Comparison of ENCODE assay signal across 9 cellular contexts in the genomic region with DNA sequence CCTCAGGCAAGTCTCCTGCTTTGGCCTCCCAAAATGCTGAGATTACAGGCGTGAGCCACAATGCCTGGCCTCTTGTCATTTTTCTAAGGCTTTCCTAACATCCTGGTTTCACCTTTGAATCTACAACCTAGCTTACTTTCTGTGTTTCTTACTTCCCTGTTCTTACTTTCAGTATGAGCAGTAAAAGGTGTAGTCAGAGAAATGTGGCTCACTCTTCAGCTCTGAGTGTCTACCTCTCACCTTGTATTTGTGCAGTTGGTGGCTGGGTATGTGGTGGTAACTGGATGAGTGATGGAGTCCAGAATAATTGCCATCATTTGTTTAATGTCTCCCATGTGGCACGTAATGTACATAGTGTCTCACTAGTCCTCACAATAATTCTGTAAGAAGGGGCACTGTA. TPM values are rescaled to one million over a fixed set of nuclear protein-coding genes. Genes with fewer than 3 reads are reported as not detected.
DNase-seq lines count a peak whose midpoint lies in the region; ATAC-seq and TF ChIP-seq lines count a peak whose summit lies in the region.
"Had no signal": no experiment of that assay in that cellular context is flagged by ENCODE, and none has a peak within 500 bp of the region (broad histone marks: within the 10 kb centered on the region; RNA-seq: fewer than 3 reads in every experiment).

No MANE protein-coding gene starts in this region.

- TF ChIP-seq CTCF in smooth muscle cell (IDR thresholded peaks at IDR 0.05; ENCODE audit: borderline replicate concordance, insufficient read depth, poor library complexity, severe bottlenecking) = no peak
- no peak for TF ChIP-seq CTCF in colonic mucosa (IDR thresholded peaks at IDR 0.05)

- ATAC-seq in GM21825 (IDR thresholded peaks at IDR 0.05; ENCODE audit: unreplicated experiment) (peak; percentile 99), HG03565 (IDR thresholded peaks at IDR 0.05; ENCODE audit: unreplicated experiment) (peak; percentile 94)

- H3K9me3 ChIP-seq in smooth muscle cell (replicated peaks; ENCODE audit: low read depth) (no peaks in the 10 kb centered on the region), colonic mucosa (no peaks in the 10 kb centered on the region)

- intact Hi-C loops in colonic mucosa (cut with DNase I) = no loop called here

- H3K79me2 ChIP-seq in smooth muscle cell (ENCODE audit: low read depth) = no peaks in the 10 kb centered on the region

- H3K4me3 ChIP-seq in smooth muscle cell (no peak overlapping the region), colonic mucosa (no peak overlapping the region)

- H3K27ac ChIP-seq in smooth muscle cell (ENCODE audit: low read depth) = no peak overlapping the region
- H3K27ac ChIP-seq in colonic mucosa = no peak overlapping the region

- no peak overlapping the region for H3K4me2 ChIP-seq in smooth muscle cell

- no peaks in the 10 kb centered on the region for H3F3A ChIP-seq in smooth muscle cell (ENCODE audit: low read depth)

- 88% methylated on average over 2 of the region's 2 CpGs for WGBS in smooth muscle cell (ENCODE audit: low lambda C conversion rate)

- H3K36me3 ChIP-seq in smooth muscle cell (ENCODE audit: low read depth) (no peaks in the 10 kb centered on the region), colonic mucosa (no peaks in the 10 kb centered on the region)

- peaks cover 7% of the 10 kb centered on the region for H3K27me3 ChIP-seq in smooth muscle cell (ENCODE audit: low read depth)
- no peaks in the 10 kb centered on the region for H3K27me3 ChIP-seq in colonic mucosa

- peak; percentile 53 for DNase-seq in activated CD4-positive, alpha-beta T cell treated with anti-CD3 and anti-CD28 coated beads for 48 hours
- DNase-seq in activated CD4-positive, alpha-beta T cell treated with anti-CD3 and anti-CD28 coated beads, Interleukin-2, amount 50 U/mL, for 4 hours = no peak
- DNase-seq in smooth muscle cell (lab: John Stamatoyannopoulos, UW; ENCODE audit: unreplicated experiment) (no peak), HCEC 1CT (no peak), ecto neural progenitor cell (ENCODE audit: low spot score) (no peak), colonic mucosa (no peak)
- DNase-seq: caudate nucleus had no signal

- H2AFZ ChIP-seq in smooth muscle cell (ENCODE audit: low read depth) = peak overlapping the region; percentile 0

- H4K20me1 ChIP-seq in smooth muscle cell (ENCODE audit: low read depth) = no peaks in the 10 kb centered on the region

- H3K4me1 ChIP-seq in smooth muscle cell (ENCODE audit: low read depth) = peaks cover 14% of the 10 kb centered on the region
- no peaks in the 10 kb centered on the region for H3K4me1 ChIP-seq in colonic mucosa

- H3K9ac ChIP-seq in smooth muscle cell (ENCODE audit: low read depth) (no peak overlapping the region), colonic mucosa (ENCODE audit: low read depth in 2 of 2, low read length in 2 of 2) (no peak overlapping the region)

RNA-seq across cellular contexts. Expression of gene CXCL11, which starts 19.1 kb away (rescaled TPM):
- total RNA-seq in smooth muscle cell (not detected in 2 replicates), colonic mucosa (not detected)
- not detected in 2 replicates for polyA plus RNA-seq in smooth muscle cell

RNA-seq across cellular contexts. Expression of gene ART3, which starts 19.5 kb away (rescaled TPM):
- total RNA-seq in smooth muscle cell (not detected in 2 replicates), colonic mucosa (1 to 10 TPM; 1.6 to 1.8 TPM)
- 0.93 and 1.1 TPM in 2 replicates for polyA plus RNA-seq in smooth muscle cell

RNA-seq across cellular contexts. Expression of gene CXCL10, which starts 31.7 kb away (rescaled TPM):
- total RNA-seq in smooth muscle cell (18.9 and 19.7 TPM in 2 replicates), colonic mucosa (under 1 TPM; 0.72 to 0.90 TPM)
- polyA plus RNA-seq in smooth muscle cell = 18.9 and 21.2 TPM in 2 replicates

RNA-seq across cellular contexts. Expression of gene CXCL9, which starts 47.7 kb away (rescaled TPM):
- total RNA-seq in smooth muscle cell (0.27 and 0.45 TPM in 2 replicates), colonic mucosa (1 to 10 TPM in 1 of 2 donors, under 1 TPM in 1; 0.52 to 1.1 TPM)
- polyA plus RNA-seq in smooth muscle cell = 0.16 TPM in 1 of 2 replicates, not detected in the other

Comparison
In these comparisons a context has a peak if more than half of its experiments do, and no peak if none do; other contexts are left out.
1. RNA of gene CXCL10, which starts 31.7 kb away (total RNA-seq): 18.9 to 19.7 TPM in smooth muscle cell; 0.72 to 0.90 TPM in colonic mucosa; every median in the first group is over 10 times any median in the second.